Comparison of ENCODE assay signal across 27 cellular contexts in the genomic region with DNA sequence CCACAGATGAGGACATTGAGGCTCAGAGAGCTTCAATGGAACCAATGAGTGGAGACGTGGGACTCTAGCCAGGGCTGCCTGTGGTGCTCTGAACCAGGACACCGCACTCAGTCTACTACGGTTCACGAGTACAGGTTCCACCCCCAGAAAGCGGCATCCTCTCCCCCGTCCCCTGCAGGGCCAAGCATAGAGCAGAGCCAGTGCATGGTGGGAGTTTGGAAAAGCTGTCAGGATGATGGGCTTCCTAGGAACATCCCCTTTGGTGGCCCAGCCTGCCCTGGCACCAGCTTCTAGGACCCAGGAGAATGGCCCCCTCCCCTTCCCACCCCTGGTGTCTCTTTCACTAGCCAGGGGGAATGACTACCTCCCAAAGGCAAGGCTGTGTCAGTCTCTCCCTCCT. TPM values are rescaled to one million over a fixed set of nuclear protein-coding genes. Genes with fewer than 3 reads are reported as not detected.
DNase-seq lines count a peak whose midpoint lies in the region; ATAC-seq, FAIRE-seq and TF ChIP-seq lines count a peak whose summit lies in the region.
"Had no signal": no experiment of that assay in that cellular context is flagged by ENCODE, and none has a peak within 500 bp of the region (broad histone marks: within the 10 kb centered on the region; RNA-seq: fewer than 3 reads in every experiment).

No MANE protein-coding gene starts in this region.

- peaks cover 19% of the 10 kb centered on the region for H3K36me3 Mint-ChIP-seq in CD4-positive, alpha-beta T cell (ENCODE audit: low read depth)
- peaks cover 0 to 9% (median 0%) of the 10 kb centered on the region in 3 donors for H3K36me3 Mint-ChIP-seq in naive thymus-derived CD8-positive, alpha-beta T cell

- H3K4me1 Mint-ChIP-seq in CD4-positive, alpha-beta T cell (ENCODE audit: low read depth) = peaks cover 20% of the 10 kb centered on the region
- peaks cover 19 to 42% (median 28%) of the 10 kb centered on the region in 4 donors for H3K4me1 Mint-ChIP-seq in naive thymus-derived CD8-positive, alpha-beta T cell

- no peak for DNase-seq in CD4-positive, alpha-beta T cell
- DNase-seq in K562 (ENCODE audit: extremely low read depth in 1 of 4, low spot score in 3 of 4) (no peak), kidney glomerular epithelial cell (lab: John Stamatoyannopoulos, UW) (no peak), NCI-H1436 (lab: John Stamatoyannopoulos, UW) (no peak)
- DNase-seq in naive thymus-derived CD8-positive, alpha-beta T cell = no peak
- DNase-seq: activated CD4-positive, alpha-beta T cell treated with anti-CD3 and anti-CD28 coated beads, Interleukin-2, amount 10 ng/mL, durations not matched to agents 7 days and 5 days; activated gamma-delta T cell; amniotic stem cell; foreskin melanocyte; Kasumi-1; NCI-H1092 treated with DMSO at 0.1 percent for 48 hours; NCI-H2081 treated with DMSO at 0.1 percent for 48 hours; NCI-H526; SHP77; stimulated activated CD4-positive, alpha-beta T cell treated with anti-CD3 and anti-CD28 coated beads, Interleukin-2, amount 100 ng/mL, for 48 hours; stimulated activated naive CD8-positive, alpha-beta T cell treated with anti-CD3 and anti-CD28 coated beads, Interleukin-15, amount 100 ng/mL, for 72 hours; uterus had no signal

- no peak overlapping the region for H3K4me3 Mint-ChIP-seq in CD4-positive, alpha-beta T cell
- H3K4me3 Mint-ChIP-seq in naive thymus-derived CD8-positive, alpha-beta T cell = no peak overlapping the region
- H3K4me3 Mint-ChIP-seq: activated CD4-positive, alpha-beta T cell treated with anti-CD3 and anti-CD28 coated beads, Interleukin-2, amount 10 ng/mL, durations not matched to agents 7 days and 5 days; stimulated activated naive CD8-positive, alpha-beta T cell treated with anti-CD3 and anti-CD28 coated beads, Interleukin-15, amount 100 ng/mL, for 72 hours had no signal

- no peaks in the 10 kb centered on the region for H3K27me3 Mint-ChIP-seq in CD4-positive, alpha-beta T cell
- H3K27me3 Mint-ChIP-seq in naive thymus-derived CD8-positive, alpha-beta T cell = no peaks in the 10 kb centered on the region
- H3K27me3 Mint-ChIP-seq: activated CD4-positive, alpha-beta T cell treated with anti-CD3 and anti-CD28 coated beads, Interleukin-2, amount 10 ng/mL, durations not matched to agents 7 days and 5 days; stimulated activated naive CD8-positive, alpha-beta T cell treated with anti-CD3 and anti-CD28 coated beads, Interleukin-15, amount 100 ng/mL, for 72 hours had no signal

- no peak overlapping the region for H2AFZ ChIP-seq in K562 (ENCODE audit: low read depth, low read length)

- peaks cover 4% of the 10 kb centered on the region for H3K9me1 ChIP-seq in K562 (ENCODE audit: control insufficient read depth, insufficient read depth, low read length)

- H3K9me3 Mint-ChIP-seq in CD4-positive, alpha-beta T cell = no peaks in the 10 kb centered on the region
- H3K9me3 Mint-ChIP-seq in naive thymus-derived CD8-positive, alpha-beta T cell = no peaks in the 10 kb centered on the region
- H3K9me3 Mint-ChIP-seq: activated CD4-positive, alpha-beta T cell treated with anti-CD3 and anti-CD28 coated beads, Interleukin-2, amount 10 ng/mL, durations not matched to agents 7 days and 5 days; stimulated activated naive CD8-positive, alpha-beta T cell treated with anti-CD3 and anti-CD28 coated beads, Interleukin-15, amount 100 ng/mL, for 72 hours had no signal

- no peak overlapping the region; a peak in 1 of 4 replicates for H3K9ac ChIP-seq in K562 (ENCODE audit: insufficient read depth in 1 of 2, low read depth in 2 of 2, low read length in 2 of 2)
- H3K9ac ChIP-seq: BLaER1 treated with 17β-estradiol and CSF1 and Interleukin-3, amounts not matched to agents 10 nM and 100 nM had no signal

- no peaks in the 10 kb centered on the region for H3K79me2 ChIP-seq in K562 (ENCODE audit: control insufficient read depth, insufficient read depth, low read length)

- no peak for TF ChIP-seq RAD21 in K562 (CRISPR knock-in tag; conservative IDR thresholded peaks at IDR 0.05 in 1 of 2, IDR thresholded peaks at IDR 0.05 in 1 of 2)

- no peaks in the 10 kb centered on the region for H3K27me3 ChIP-seq in CD4-positive, alpha-beta T cell (ENCODE audit: control insufficient read depth, insufficient read depth, low read length)
- H3K27me3 ChIP-seq in K562 (ENCODE audit: control insufficient read depth in 2 of 2, insufficient read depth in 2 of 2, low read length in 2 of 2) = no peaks in the 10 kb centered on the region
- H3K27me3 ChIP-seq: BLaER1 treated with 17β-estradiol and CSF1 and Interleukin-3, amounts not matched to agents 10 nM and 100 nM; uterus had no signal

- in situ Hi-C loops in K562 (cut with MboI) = no loop called here

- no peak for TF ChIP-seq CTCF in CD4-positive, alpha-beta T cell (IDR thresholded peaks at IDR 0.05)
- TF ChIP-seq CTCF in K562 (IDR thresholded peaks at IDR 0.05 in 2 of 3, conservative IDR thresholded peaks at IDR 0.05 in 1 of 3; ENCODE audit: insufficient read depth in 2 of 3, low read depth in 1 of 3, low read length in 3 of 3) = no peak

- peaks cover 5% of the 10 kb centered on the region; the same call in 2 of the 3 replicates for H3K36me3 ChIP-seq in K562 (ENCODE audit: control insufficient read depth, insufficient read depth, low read length)
- H3K36me3 ChIP-seq: uterus had no signal

- no peak overlapping the region for H3K27ac ChIP-seq in CD4-positive, alpha-beta T cell (ENCODE audit: low read depth, low read length)
- no peak overlapping the region for H3K27ac ChIP-seq in K562 (ENCODE audit: extremely low read depth, low read depth, low read length)
- H3K27ac ChIP-seq: uterus had no signal

- no peaks in the 10 kb centered on the region for H3K9me3 ChIP-seq in CD4-positive, alpha-beta T cell (ENCODE audit: control insufficient read depth, low read length)
- no peaks in the 10 kb centered on the region for H3K9me3 ChIP-seq in K562 (replicated peaks; ENCODE audit: control insufficient read depth, insufficient read depth, low read depth, low read length)
- H3K9me3 ChIP-seq: BLaER1 treated with 17β-estradiol and CSF1 and Interleukin-3, amounts not matched to agents 10 nM and 100 nM; prostate gland; uterus had no signal

- BruUV-seq in K562 (replicated peaks; lab: Mats Ljungman, UMichigan) = no TSS peak

- CTCF ChIA-PET in CD4-positive, alpha-beta T cell (lab: Charles Lee) = no interaction called here
- CTCF ChIA-PET in K562 (lab: Yijun Ruan, JAX; ENCODE audit: low intra/inter-chr PET ratio) = no interaction called here

- no peak overlapping the region for H3K4me3 ChIP-seq in K562
- H3K4me3 ChIP-seq: BLaER1 treated with 17β-estradiol and CSF1 and Interleukin-3, amounts not matched to agents 10 nM and 100 nM; prostate gland; uterus had no signal

- no peak for FAIRE-seq in K562 (lab: Jason Lieb, UNC)
- FAIRE-seq: H54 had no signal

- peaks cover 4 to 9% of the 10 kb centered on the region in 2 experiments; a peak in 3 of 5 replicates for H3K4me1 ChIP-seq in K562 (replicated peaks in 1 of 2; ENCODE audit: control insufficient read depth in 2 of 2, insufficient read depth in 2 of 2, low read length in 2 of 2)
- H3K4me1 ChIP-seq: uterus had no signal

- 58% methylated on average over 6 of the region's 6 CpGs for WGBS in K562 (ENCODE audit: insufficient coverage, low coverage, missing lambda C conversion rate)

- POLR2A ChIA-PET in CD4-positive, alpha-beta T cell (lab: Charles Lee) = no interaction called here
- POLR2A ChIA-PET in K562 (lab: Yijun Ruan, JAX) = no interaction called here
- POLR2A ChIA-PET in naive thymus-derived CD8-positive, alpha-beta T cell (lab: Charles Lee) = interaction anchor here (0.5 to 0.7 kb wide), 2 partner anchors 9 to 26 kb away, joined by 3 read pairs; no protein-coding TSS in a partner anchor

- intact Hi-C loops in CD4-positive, alpha-beta T cell (cut with DNase I, micrococcal nuclease) = loop anchor here in 1 of 2 experiments (10.0 kb wide), 1 partner anchor 633 kb away; the partner anchor contains the start of gene CNOT1
- intact Hi-C loops in K562 (cut with micrococcal nuclease) = loop anchor here (10.0 kb wide), 1 partner anchor 347 kb away; no protein-coding TSS in a partner anchor

- TF ChIP-seq EP300 in K562 (IDR thresholded peaks at IDR 0.05; ENCODE audit: low read length) = no peak

- TF ChIP-seq POLR2A in K562 (conservative IDR thresholded peaks at IDR 0.05) = no peak

- no peak overlapping the region for H3K4me2 ChIP-seq in K562 (ENCODE audit: insufficient read depth, low read length)
- H3K4me2 ChIP-seq: BLaER1 treated with 17β-estradiol and CSF1 and Interleukin-3, amounts not matched to agents 10 nM and 100 nM had no signal

- no peak for ATAC-seq in CD4-positive, alpha-beta T cell (ENCODE audit: poor library complexity)
- ATAC-seq in K562 (no peak), HG03280 (IDR thresholded peaks at IDR 0.05; ENCODE audit: unreplicated experiment) (no peak)
- no peak for ATAC-seq in naive thymus-derived CD8-positive, alpha-beta T cell
- ATAC-seq: stimulated activated naive CD8-positive, alpha-beta T cell treated with anti-CD3 and anti-CD28 coated beads, Interleukin-15, amount 100 ng/mL, for 72 hours had no signal

- H4K20me1 ChIP-seq in K562 (replicated peaks; ENCODE audit: control insufficient read depth, insufficient read depth, low read length) = no peaks in the 10 kb centered on the region

- peak overlapping the region; percentile 62 for H3K27ac Mint-ChIP-seq in CD4-positive, alpha-beta T cell
- peak overlapping the region in 6 of 10 donors; percentile 46 to 89 (median 81) for H3K27ac Mint-ChIP-seq in naive thymus-derived CD8-positive, alpha-beta T cell
- H3K27ac Mint-ChIP-seq: activated CD4-positive, alpha-beta T cell treated with anti-CD3 and anti-CD28 coated beads, Interleukin-2, amount 10 ng/mL, durations not matched to agents 7 days and 5 days had no signal

RNA-seq across cellular contexts. Expression of gene ZNF319, which starts 8.4 kb away (rescaled TPM):
- total RNA-seq in CD4-positive, alpha-beta T cell = 10 to 100 TPM; 11.4 to 12.9 TPM
- total RNA-seq in K562 (2011; cell fraction: chromatin; rRNA removed; ENCODE audit: low replicate concordance) = 3.7 and 13.4 TPM in 2 replicates
- total RNA-seq in K562 (2011; cell fraction: nucleolus; rRNA removed) = 6.6 and 7.3 TPM in 2 replicates
- total RNA-seq in K562 (2011; cell fraction: nucleoplasm; rRNA removed) = 3.7 and 4.7 TPM in 2 replicates
- total RNA-seq in K562 (2014; rRNA removed) (1.4 TPM in 2 replicates), K562 (2014; rRNA removed; fragmentation: Illumina TruSeq; extraction: Trizol) (0.80 and 0.87 TPM in 2 replicates), K562 (2015; rRNA removed; fragmentation: Illumina TruSeq; extraction: Trizol) (1.0 and 1.2 TPM in 2 replicates), K562 (2021) (5.2 and 5.7 TPM in 2 replicates)
- polyA plus RNA-seq in K562 (2011; rRNA removed) (1.4 and 2.0 TPM in 2 replicates), K562 (2014; fragmentation: Illumina TruSeq; extraction: Trizol) (2.1 and 3.6 TPM in 2 replicates), K562 (2014; fragmentation: Nextera tagmentation; extraction: Ambion mirVana) (under 1 TPM; 0.20 to 0.31 TPM), K562 (2014; rRNA removed) (2.7 and 3.2 TPM in 2 replicates)
- polyA plus RNA-seq in K562 (2011; cell fraction: cytosol; rRNA removed) = 2.3 and 3.2 TPM in 2 replicates
- polyA plus RNA-seq in K562 (2011; cell fraction: nucleus; rRNA removed) = 4.9 and 5.1 TPM in 2 replicates
- polyA plus RNA-seq in K562 (2012) = 3.2 and 6.6 TPM in 2 replicates
- 2.2 and 3.0 TPM in 2 replicates for polyA minus RNA-seq in K562 (2011; rRNA and poly(A)+ RNA removed)
- 3.2 and 6.1 TPM in 2 replicates for polyA minus RNA-seq in K562 (2011; cell fraction: cytosol; rRNA and poly(A)+ RNA removed)
- polyA minus RNA-seq in K562 (2011; cell fraction: nucleus; rRNA and poly(A)+ RNA removed) = 5.5 and 6.2 TPM in 2 replicates
- 10 to 100 TPM; 20.2 to 21.6 TPM for total RNA-seq in naive thymus-derived CD8-positive, alpha-beta T cell
- 10 to 100 TPM in 1 of 3 donors, 1 to 10 TPM in 2; 3.7 to 10.7 (median 6.0) TPM for polyA plus RNA-seq in naive thymus-derived CD8-positive, alpha-beta T cell

RNA-seq across cellular contexts. Expression of gene USB1, which starts 9.1 kb away (rescaled TPM):
- total RNA-seq in CD4-positive, alpha-beta T cell = 10 to 100 TPM; 22.4 to 25.7 TPM
- 49.8 and 89.2 TPM in 2 replicates for total RNA-seq in K562 (2011; cell fraction: chromatin; rRNA removed; ENCODE audit: low replicate concordance)
- total RNA-seq in K562 (2011; cell fraction: nucleolus; rRNA removed) = 52.8 and 56.4 TPM in 2 replicates
- 57.2 and 72.5 TPM in 2 replicates for total RNA-seq in K562 (2011; cell fraction: nucleoplasm; rRNA removed)
- total RNA-seq in K562 (2014; rRNA removed) (18.0 and 19.4 TPM in 2 replicates), K562 (2014; rRNA removed; fragmentation: Illumina TruSeq; extraction: Trizol) (12.1 and 13.1 TPM in 2 replicates), K562 (2015; rRNA removed; fragmentation: Illumina TruSeq; extraction: Trizol) (16.0 and 18.9 TPM in 2 replicates), K562 (2021) (69.6 and 73.6 TPM in 2 replicates)
- polyA plus RNA-seq in K562 (2011; rRNA removed) (46.2 and 60.1 TPM in 2 replicates), K562 (2014; fragmentation: Illumina TruSeq; extraction: Trizol) (64.4 and 93.9 TPM in 2 replicates), K562 (2014; fragmentation: Nextera tagmentation; extraction: Ambion mirVana) (10 to 100 TPM; 11.6 to 12.1 TPM), K562 (2014; rRNA removed) (53.8 and 67.5 TPM in 2 replicates)
- polyA plus RNA-seq in K562 (2011; cell fraction: cytosol; rRNA removed) = 64.2 and 91.2 TPM in 2 replicates
- 37.6 and 65.1 TPM in 2 replicates for polyA plus RNA-seq in K562 (2011; cell fraction: nucleus; rRNA removed)
- polyA plus RNA-seq in K562 (2012) = 49.3 and 58.2 TPM in 2 replicates
- polyA minus RNA-seq in K562 (2011; rRNA and poly(A)+ RNA removed) = 29.9 and 44.9 TPM in 2 replicates
- 42.9 and 56.9 TPM in 2 replicates for polyA minus RNA-seq in K562 (2011; cell fraction: cytosol; rRNA and poly(A)+ RNA removed)
- polyA minus RNA-seq in K562 (2011; cell fraction: nucleus; rRNA and poly(A)+ RNA removed) = 27.5 and 27.6 TPM in 2 replicates
- 10 to 100 TPM; 30.2 to 31.4 TPM for total RNA-seq in naive thymus-derived CD8-positive, alpha-beta T cell
- 10 to 100 TPM; 31.1 to 36.4 (median 32.8) TPM for polyA plus RNA-seq in naive thymus-derived CD8-positive, alpha-beta T cell

RNA-seq across cellular contexts. Expression of gene CNGB1, which starts 21.2 kb away (rescaled TPM):
- not detected for total RNA-seq in CD4-positive, alpha-beta T cell
- not detected in 2 replicates for total RNA-seq in K562 (2011; cell fraction: chromatin; rRNA removed; ENCODE audit: low replicate concordance)
- not detected in 2 replicates for total RNA-seq in K562 (2011; cell fraction: nucleolus; rRNA removed)
- not detected in 2 replicates for total RNA-seq in K562 (2011; cell fraction: nucleoplasm; rRNA removed)
- total RNA-seq in K562 (2014; rRNA removed) (not detected in 2 replicates), K562 (2014; rRNA removed; fragmentation: Illumina TruSeq; extraction: Trizol) (not detected in 2 replicates), K562 (2015; rRNA removed; fragmentation: Illumina TruSeq; extraction: Trizol) (not detected in 2 replicates), K562 (2021) (not detected in 2 replicates)
- polyA plus RNA-seq in K562 (2011; rRNA removed) (not detected in 2 replicates), K562 (2014; fragmentation: Illumina TruSeq; extraction: Trizol) (not detected in 2 replicates), K562 (2014; fragmentation: Nextera tagmentation; extraction: Ambion mirVana) (not detected), K562 (2014; rRNA removed) (not detected in 2 replicates)
- polyA plus RNA-seq in K562 (2011; cell fraction: cytosol; rRNA removed) = not detected in 2 replicates
- polyA plus RNA-seq in K562 (2011; cell fraction: nucleus; rRNA removed) = not detected in 2 replicates
- polyA plus RNA-seq in K562 (2012) = not detected in 2 replicates
- polyA minus RNA-seq in K562 (2011; rRNA and poly(A)+ RNA removed) = not detected in 2 replicates
- not detected in 2 replicates for polyA minus RNA-seq in K562 (2011; cell fraction: cytosol; rRNA and poly(A)+ RNA removed)
- not detected in 2 replicates for polyA minus RNA-seq in K562 (2011; cell fraction: nucleus; rRNA and poly(A)+ RNA removed)
- not detected for total RNA-seq in naive thymus-derived CD8-positive, alpha-beta T cell
- polyA plus RNA-seq in naive thymus-derived CD8-positive, alpha-beta T cell = not detected
- total RNA-seq: A673; activated CD4-positive, alpha-beta T cell treated with anti-CD3 and anti-CD28 coated beads, Interleukin-2, amount 10 ng/mL, durations not matched to agents 7 days and 5 days; cardiac septum; dermis microvascular lymphatic vessel endothelial cell; HT-29; kidney epithelial cell; skeletal muscle tissue; uterus had no signal

RNA-seq across cellular contexts. Expression of gene MMP15, which starts 33.5 kb away (rescaled TPM):
- total RNA-seq in CD4-positive, alpha-beta T cell = under 1 TPM; 0.25 to 0.31 TPM
- 6.1 and 32.3 TPM in 2 replicates for total RNA-seq in K562 (2011; cell fraction: chromatin; rRNA removed; ENCODE audit: low replicate concordance)
- total RNA-seq in K562 (2011; cell fraction: nucleolus; rRNA removed) = 29.6 and 31.0 TPM in 2 replicates
- 16.6 and 19.7 TPM in 2 replicates for total RNA-seq in K562 (2011; cell fraction: nucleoplasm; rRNA removed)
- total RNA-seq in K562 (2014; rRNA removed) (10.3 and 11.9 TPM in 2 replicates), K562 (2014; rRNA removed; fragmentation: Illumina TruSeq; extraction: Trizol) (1.9 and 2.9 TPM in 2 replicates), K562 (2015; rRNA removed; fragmentation: Illumina TruSeq; extraction: Trizol) (5.5 and 5.6 TPM in 2 replicates), K562 (2021) (20.3 and 20.4 TPM in 2 replicates)
- polyA plus RNA-seq in K562 (2011; rRNA removed) (3.0 and 8.4 TPM in 2 replicates), K562 (2014; fragmentation: Illumina TruSeq; extraction: Trizol) (6.3 and 8.6 TPM in 2 replicates), K562 (2014; fragmentation: Nextera tagmentation; extraction: Ambion mirVana) (under 1 TPM; 0.01 to 0.06 TPM), K562 (2014; rRNA removed) (7.9 and 9.6 TPM in 2 replicates)
- polyA plus RNA-seq in K562 (2011; cell fraction: cytosol; rRNA removed) = 8.5 and 13.5 TPM in 2 replicates
- 14.8 and 18.6 TPM in 2 replicates for polyA plus RNA-seq in K562 (2011; cell fraction: nucleus; rRNA removed)
- polyA plus RNA-seq in K562 (2012) = 9.6 and 14.7 TPM in 2 replicates
- 2.8 and 3.4 TPM in 2 replicates for polyA minus RNA-seq in K562 (2011; rRNA and poly(A)+ RNA removed)
- 11.7 and 17.5 TPM in 2 replicates for polyA minus RNA-seq in K562 (2011; cell fraction: cytosol; rRNA and poly(A)+ RNA removed)
- polyA minus RNA-seq in K562 (2011; cell fraction: nucleus; rRNA and poly(A)+ RNA removed) = 6.5 and 10.6 TPM in 2 replicates
- total RNA-seq in naive thymus-derived CD8-positive, alpha-beta T cell = under 1 TPM; 0.25 to 0.36 TPM
- under 1 TPM in 1 of 3 donors, not detected in 2; 0.06 TPM for polyA plus RNA-seq in naive thymus-derived CD8-positive, alpha-beta T cell
